Comparison of ENCODE assay signal across 1 cellular context in genomic region chr9:33415152-33416038, GRCh38.
TF ChIP-seq lines count a peak whose summit lies in the region.

No MANE protein-coding gene starts in this region.

TF ChIP-seq in H1, 55 proteins besides CTCF, POLR2A, EP300 and RAD21:
- peak; percentile 16; the same call in 1 of the 2 replicates for TF ChIP-seq CREB1 (IDR thresholded peaks at IDR 0.05)
- no peak for TF ChIP-seq TCF12 (IDR thresholded peaks at IDR 0.05; ENCODE audit: low read depth, low read length)
- no peak for TF ChIP-seq CHD2 (IDR thresholded peaks at IDR 0.05; ENCODE audit: low read length)
- TF ChIP-seq, protein P1, sequence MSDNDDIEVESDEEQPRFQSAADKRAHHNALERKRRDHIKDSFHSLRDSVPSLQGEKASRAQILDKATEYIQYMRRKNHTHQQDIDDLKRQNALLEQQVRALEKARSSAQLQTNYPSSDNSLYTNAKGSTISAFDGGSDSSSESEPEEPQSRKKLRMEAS (IDR thresholded peaks at IDR 0.05): peak; percentile 42; the same call in 1 of the 2 replicates
TF ChIP-seq in H1: peak in this region for 2.
